Comparison of ENCODE assay signal across 18 cellular contexts in the genomic region with DNA sequence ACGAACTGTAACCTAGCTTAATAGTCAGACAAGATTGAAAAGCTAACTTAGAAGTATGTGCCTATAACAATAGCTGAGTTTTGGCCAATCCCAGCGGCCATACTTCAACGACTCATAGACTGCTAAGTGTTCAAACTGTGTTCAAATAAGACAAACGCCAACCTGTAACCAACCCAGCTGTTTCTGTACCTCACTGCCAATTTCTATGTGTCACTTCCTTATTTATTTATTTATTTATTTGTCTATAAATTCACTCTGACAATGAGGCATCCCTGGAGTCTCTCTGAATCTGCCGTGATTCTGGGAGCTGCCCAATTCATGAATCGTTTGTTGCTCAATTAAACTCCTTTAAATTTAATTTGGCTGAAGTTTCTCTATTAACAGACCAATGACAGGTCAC.
"Had no signal": no experiment of that assay in that cellular context is flagged by ENCODE, and none has a peak within 500 bp of the region (broad histone marks: within the 10 kb centered on the region; RNA-seq: fewer than 3 reads in every experiment).

No MANE protein-coding gene starts in this region.

- H3K27me3 ChIP-seq: pancreas, upper lobe of left lung had no signal

- H3K4me3 Mint-ChIP-seq: activated CD4-positive, alpha-beta memory T cell treated with anti-CD3 and anti-CD28 coated beads for 36 hours; activated naive CD4-positive, alpha-beta T cell treated with anti-CD3 and anti-CD28 coated beads, Interleukin-2, amount 50 U/mL, for 24 hours; activated T-cell treated with anti-CD3 and anti-CD28 coated beads, Interleukin-2, amount 50 U/mL, for 4 hours; central memory CD8-positive, alpha-beta T cell; stimulated activated naive CD8-positive, alpha-beta T cell treated with anti-CD3 and anti-CD28 coated beads, Interleukin-15, amount 100 ng/mL, for 72 hours had no signal

- H3K27ac ChIP-seq: adrenal gland, coronary artery, pancreas, spleen, upper lobe of left lung had no signal

- H3K4me1 ChIP-seq: adrenal gland, pancreas had no signal

- FAIRE-seq: pancreas had no signal

- H3K36me3 Mint-ChIP-seq: activated CD4-positive, alpha-beta memory T cell treated with anti-CD3 and anti-CD28 coated beads for 36 hours had no signal

- H3K4me3 ChIP-seq: adrenal gland, coronary artery, pancreas, spleen, upper lobe of left lung had no signal

- H3K9me3 Mint-ChIP-seq: activated CD4-positive, alpha-beta memory T cell treated with anti-CD3 and anti-CD28 coated beads for 36 hours; activated naive CD4-positive, alpha-beta T cell treated with anti-CD3 and anti-CD28 coated beads, Interleukin-2, amount 50 U/mL, for 24 hours; central memory CD8-positive, alpha-beta T cell had no signal

- H3K9me3 ChIP-seq: adrenal gland, pancreas, spleen, upper lobe of left lung had no signal

- H3K27ac Mint-ChIP-seq: activated CD4-positive, alpha-beta memory T cell treated with anti-CD3 and anti-CD28 coated beads for 36 hours; activated naive CD4-positive, alpha-beta T cell treated with anti-CD3 and anti-CD28 coated beads, Interleukin-2, amount 50 U/mL, for 24 hours; stimulated activated naive CD8-positive, alpha-beta T cell treated with anti-CD3 and anti-CD28 coated beads, Interleukin-15, amount 100 ng/mL, for 72 hours had no signal

- H3K27me3 Mint-ChIP-seq: activated CD4-positive, alpha-beta memory T cell treated with anti-CD3 and anti-CD28 coated beads for 36 hours; activated naive CD4-positive, alpha-beta T cell treated with anti-CD3 and anti-CD28 coated beads, Interleukin-2, amount 50 U/mL, for 24 hours; central memory CD8-positive, alpha-beta T cell had no signal

- DNase-seq: activated CD4-positive, alpha-beta memory T cell treated with anti-CD3 and anti-CD28 coated beads for 36 hours; activated CD4-positive, CD25-positive, alpha-beta regulatory T cell treated with anti-CD3 and anti-CD28 coated beads, Interleukin-2, amount 50 U/mL, for 72 hours; activated effector memory CD4-positive, alpha-beta T cell treated with Interleukin-2 at 50 U/mL for 16 hours; activated T-cell treated with anti-CD3 and anti-CD28 coated beads, Interleukin-2, amount 50 U/mL, for 4 hours; adrenal gland; effector CD4-positive, alpha-beta T cell; islet precursor cell; naive B cell; pancreas; spleen; stimulated activated naive CD8-positive, alpha-beta T cell treated with anti-CD3 and anti-CD28 coated beads, Interleukin-15, amount 100 ng/mL, for 72 hours; T1000; upper lobe of left lung had no signal

- H3K36me3 ChIP-seq: adrenal gland, pancreas, spleen, upper lobe of left lung had no signal

- ATAC-seq: activated T-cell treated with anti-CD3 and anti-CD28 coated beads, Interleukin-2, amount 50 U/mL, for 4 hours; left lobe of liver; pancreas; sciatic nerve; stimulated activated naive CD8-positive, alpha-beta T cell treated with anti-CD3 and anti-CD28 coated beads, Interleukin-15, amount 100 ng/mL, for 72 hours had no signal
